24 cellular contexts compared by ENCODE assay signal in genomic region chr9:97405551-97405950, GRCh38. TPM values are rescaled to one million over a fixed set of nuclear protein-coding genes. Genes with fewer than 3 reads are reported as not detected.
DNase-seq lines count a peak whose midpoint lies in the region; ATAC-seq, FAIRE-seq and TF ChIP-seq lines count a peak whose summit lies in the region.
"Had no signal": no experiment of that assay in that cellular context is flagged by ENCODE, and none has a peak within 500 bp of the region (broad histone marks: within the 10 kb centered on the region; RNA-seq: fewer than 3 reads in every experiment).

No MANE protein-coding gene starts in this region.

- H3K27ac Mint-ChIP-seq in endodermal cell (no peak overlapping the region), type B pancreatic cell (no peak overlapping the region)
- peak overlapping the region; percentile 47 for H3K27ac Mint-ChIP-seq in stimulated activated naive B cell treated with anti-CD40 and anti-IgM and Interleukin-4, amounts not matched to agents 10 μg/mL and 1 μg/mL and 100 μg/mL, for 72 hours
- H3K27ac Mint-ChIP-seq: CD4-positive, alpha-beta memory T cell had no signal

- H3K27me3 ChIP-seq in OCI-LY3 (ENCODE audit: low read depth, low read length): peaks cover 13% of the 10 kb centered on the region
- no peaks in the 10 kb centered on the region for H3K27me3 ChIP-seq in endodermal cell (ENCODE audit: control insufficient read depth, insufficient read depth, low read length, poor library complexity, severe bottlenecking)

- H3K9me3 ChIP-seq in OCI-LY3 (ENCODE audit: insufficient read depth, low read length): peaks cover 17% of the 10 kb centered on the region
- peaks cover 35% of the 10 kb centered on the region for H3K9me3 ChIP-seq in endodermal cell (ENCODE audit: control insufficient read depth, low read length)

- H3K4me1 ChIP-seq in OCI-LY3 (ENCODE audit: low read length) (peaks cover 35% of the 10 kb centered on the region), endodermal cell (ENCODE audit: control insufficient read depth, insufficient read depth, low read length) (peaks cover 5% of the 10 kb centered on the region)
- H3K4me1 ChIP-seq: SJSA1 had no signal

- peak; percentile 40 for ATAC-seq in GM18520 (IDR thresholded peaks at IDR 0.05; ENCODE audit: unreplicated experiment)
- ATAC-seq in stimulated activated naive B cell treated with anti-CD40 and anti-IgM and Interleukin-4, amounts not matched to agents 10 μg/mL and 1 μg/mL and 100 μg/mL, for 72 hours (replicated peaks): peak; percentile 93
- ATAC-seq: HCT116, PC-3 had no signal

- no peak overlapping the region for H3K9ac ChIP-seq in OCI-LY3 (ENCODE audit: low read length)
- H3K9ac ChIP-seq in endodermal cell (ENCODE audit: extremely low read depth, low read length, poor library complexity, severe bottlenecking): no peak overlapping the region

- H3K4me3 ChIP-seq in OCI-LY3 (ENCODE audit: low read length) (peak overlapping the region; percentile 23), endodermal cell (ENCODE audit: low read length) (peak overlapping the region; percentile 51)
- H3K4me3 ChIP-seq: SJSA1 had no signal

- H2AFZ ChIP-seq in OCI-LY3 (ENCODE audit: low read depth, low read length): no peak overlapping the region

- no peaks in the 10 kb centered on the region for H4K20me1 ChIP-seq in OCI-LY3 (ENCODE audit: insufficient read depth, low read length)

- H3K27me3 Mint-ChIP-seq in endodermal cell (ENCODE audit: insufficient read depth): peaks cover 13% of the 10 kb centered on the region
- H3K27me3 Mint-ChIP-seq in stimulated activated naive B cell treated with anti-CD40 and anti-IgM and Interleukin-4, amounts not matched to agents 10 μg/mL and 1 μg/mL and 100 μg/mL, for 72 hours: peaks cover 19 to 26% of the 10 kb centered on the region in 2 donors
- peaks cover 32% of the 10 kb centered on the region for H3K27me3 Mint-ChIP-seq in type B pancreatic cell

- H3K36me3 ChIP-seq in OCI-LY3 (replicated peaks; ENCODE audit: low read depth, low read length) (peaks cover 6% of the 10 kb centered on the region), endodermal cell (ENCODE audit: control insufficient read depth, insufficient read depth, low read length) (no peaks in the 10 kb centered on the region)
- H3K36me3 ChIP-seq: SJSA1 had no signal

- peaks cover 22% of the 10 kb centered on the region for H3K9me3 Mint-ChIP-seq in endodermal cell
- H3K9me3 Mint-ChIP-seq in stimulated activated naive B cell treated with anti-CD40 and anti-IgM and Interleukin-4, amounts not matched to agents 10 μg/mL and 1 μg/mL and 100 μg/mL, for 72 hours: peaks cover 5 to 11% of the 10 kb centered on the region in 2 donors
- H3K9me3 Mint-ChIP-seq in type B pancreatic cell: peaks cover 5% of the 10 kb centered on the region

- H3K36me3 Mint-ChIP-seq in endodermal cell (ENCODE audit: low read depth) (no peaks in the 10 kb centered on the region), type B pancreatic cell (no peaks in the 10 kb centered on the region)
- H3K36me3 Mint-ChIP-seq in stimulated activated naive B cell treated with anti-CD40 and anti-IgM and Interleukin-4, amounts not matched to agents 10 μg/mL and 1 μg/mL and 100 μg/mL, for 72 hours: peaks cover 5 to 6% of the 10 kb centered on the region in 2 donors

- H3K27ac ChIP-seq in OCI-LY3 (ENCODE audit: low read length) (peak overlapping the region; percentile 67), endodermal cell (ENCODE audit: low read depth, low read length) (no peak overlapping the region)
- H3K27ac ChIP-seq: HL-60, SJSA1 had no signal

- no peaks in the 10 kb centered on the region for H3K79me2 ChIP-seq in OCI-LY3 (ENCODE audit: low read length)

- DNase-seq in endodermal cell: no peak
- peak; percentile 29 for DNase-seq in stimulated activated naive B cell treated with anti-CD40 and anti-IgM and Interleukin-4, amounts not matched to agents 10 μg/mL and 1 μg/mL and 100 μg/mL, for 72 hours
- DNase-seq in type B pancreatic cell (ENCODE audit: extremely low spot score, unreplicated experiment): no peak
- DNase-seq in NCI-H510A treated with DMSO at 0.1 percent for 48 hours (lab: John Stamatoyannopoulos, UW): no peak
- DNase-seq in frontal cortex (ENCODE audit: low spot score in 2 of 2): no peak
- DNase-seq: C1 segment of cervical spinal cord; CD4-positive, alpha-beta memory T cell; COR-L47; Karpas-422; NCI-H1092 treated with DMSO at 0.1 percent for 48 hours; NCI-H1436; NCI-H187; NCI-H2081 treated with DMSO at 0.1 percent for 48 hours; NCI-H524 treated with DMSO at 0.1 percent for 48 hours; NCI-H774; PC-3; Right ventricle myocardium superior had no signal

- H3K4me1 Mint-ChIP-seq in endodermal cell (peaks cover 20% of the 10 kb centered on the region), type B pancreatic cell (ENCODE audit: unreplicated experiment) (no peaks in the 10 kb centered on the region)
- peaks cover 18 to 31% of the 10 kb centered on the region in 2 donors for H3K4me1 Mint-ChIP-seq in stimulated activated naive B cell treated with anti-CD40 and anti-IgM and Interleukin-4, amounts not matched to agents 10 μg/mL and 1 μg/mL and 100 μg/mL, for 72 hours
- H3K4me1 Mint-ChIP-seq: CD4-positive, alpha-beta memory T cell had no signal

- no peak overlapping the region for H3K4me3 Mint-ChIP-seq in endodermal cell
- H3K4me3 Mint-ChIP-seq in stimulated activated naive B cell treated with anti-CD40 and anti-IgM and Interleukin-4, amounts not matched to agents 10 μg/mL and 1 μg/mL and 100 μg/mL, for 72 hours: no peak overlapping the region
- no peak overlapping the region for H3K4me3 Mint-ChIP-seq in type B pancreatic cell
- H3K4me3 Mint-ChIP-seq: CD4-positive, alpha-beta memory T cell had no signal

- H3K4me2 ChIP-seq in OCI-LY3 (ENCODE audit: low read length): peak overlapping the region; percentile 59

- TF ChIP-seq CTCF in OCI-LY3 (IDR thresholded peaks at IDR 0.05; ENCODE audit: low read depth, low read length): no peak
- no peak for TF ChIP-seq CTCF in endodermal cell (conservative IDR thresholded peaks at IDR 0.05)
- TF ChIP-seq CTCF in type B pancreatic cell (conservative IDR thresholded peaks at IDR 0.05): no peak

- FAIRE-seq in frontal cortex (lab: Jason Lieb, UNC): no peak
- FAIRE-seq: G401.6, GM19239 had no signal

- WGBS in endodermal cell (ENCODE audit: insufficient coverage in 1 of 2, insufficient read length in 1 of 2), 2 experiments: 84% methylated on average over 2 of the region's 2 CpGs; no CpG with 5 or more reads in 1 of the 2 experiments

RNA-seq across cellular contexts. Expression of gene TDRD7, which starts 6.3 kb away (rescaled TPM):
- total RNA-seq in endodermal cell: 10 to 100 TPM; 25.9 to 31.9 TPM
- 6.3 TPM for polyA plus RNA-seq in endodermal cell (2013, experiment 1 of 2)
- polyA plus RNA-seq in endodermal cell (2013, experiment 2 of 2): 7.5 TPM
- 7.6 and 12.7 TPM in 2 replicates for total RNA-seq in type B pancreatic cell (ENCODE audit: low replicate concordance)
- 20.4 TPM for total RNA-seq in frontal cortex
